17 cellular contexts compared by ENCODE assay signal in the genomic region with DNA sequence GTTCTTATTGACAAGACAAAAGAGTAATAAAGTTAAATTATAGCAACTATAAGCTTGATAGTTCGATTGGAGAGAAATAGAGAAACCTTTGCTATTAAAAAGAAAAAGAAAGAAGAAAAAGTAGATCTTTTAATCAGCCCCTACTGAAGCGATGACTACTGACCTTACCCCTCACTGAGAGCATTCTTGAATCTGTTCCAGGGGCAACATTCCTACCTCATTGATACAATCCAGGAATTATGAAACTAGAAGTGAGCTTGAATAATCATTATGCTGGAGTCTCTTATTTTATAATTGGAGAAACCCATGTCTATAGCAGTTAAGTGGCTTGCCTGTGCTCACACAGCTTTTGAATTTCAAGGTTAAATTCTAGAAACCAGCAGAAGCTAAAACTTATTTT.
A peak's percentile ranks its signal among the peaks of the same experiment; 100 is the strongest.
DNase-seq lines count a peak whose midpoint lies in the region; ATAC-seq and TF ChIP-seq lines count a peak whose summit lies in the region.
"Had no signal": no experiment of that assay in that cellular context is flagged by ENCODE, and none has a peak within 500 bp of the region (broad histone marks: within the 10 kb centered on the region; RNA-seq: fewer than 3 reads in every experiment).

No MANE protein-coding gene starts in this region.

- H3K27ac ChIP-seq in A673 (ENCODE audit: low read depth, low read length, poor library complexity, severe bottlenecking) (peak overlapping the region; percentile 51), IMR-90 (ENCODE audit: insufficient read depth, low read length) (no peak overlapping the region)
- H3K27ac ChIP-seq: gastrocnemius medialis, tibial artery had no signal

- no peaks in the 10 kb centered on the region for H4K20me1 ChIP-seq in IMR-90 (ENCODE audit: insufficient read depth, low read length)

- TF ChIP-seq RAD21 in IMR-90 (IDR thresholded peaks at IDR 0.05; ENCODE audit: low read length): no peak

- H2BK15ac ChIP-seq in IMR-90 (ENCODE audit: low read depth, low read length): no peak overlapping the region

- CTCF ChIA-PET in A673 (lab: Charles Lee) (no interaction called here), IMR-90 (lab: Yijun Ruan, JAX) (interaction anchor here (1.1 kb wide), 1 partner anchor 11 kb away, joined by 3 read pairs; no protein-coding TSS in a partner anchor)
- CTCF ChIA-PET in activated naive CD4-positive, alpha-beta T cell treated with anti-CD3 and anti-CD28 coated beads for 36 hours (lab: Charles Lee): no interaction called here

- H3K4me3 Mint-ChIP-seq in activated naive CD4-positive, alpha-beta T cell treated with anti-CD3 and anti-CD28 coated beads for 36 hours: no peak overlapping the region
- H3K4me3 Mint-ChIP-seq: nephron, T-helper 17 cell had no signal

- in situ Hi-C loops in IMR-90 (cut with MboI; ENCODE audit: low sequenced_read_pairs) (no loop called here), astrocyte of the spinal cord (cut with HindIII; ENCODE audit: low sequenced_read_pairs) (no loop called here)

- no peak overlapping the region for H4K5ac ChIP-seq in IMR-90 (ENCODE audit: low read depth, low read length)

- peaks cover 3% of the 10 kb centered on the region for H3K27me3 Mint-ChIP-seq in activated naive CD4-positive, alpha-beta T cell treated with anti-CD3 and anti-CD28 coated beads for 36 hours (ENCODE audit: low read depth)
- H3K27me3 Mint-ChIP-seq: T-helper 17 cell had no signal

- H3K18ac ChIP-seq in IMR-90 (ENCODE audit: low read depth, low read length): no peak overlapping the region

- H3K27ac Mint-ChIP-seq in activated naive CD4-positive, alpha-beta T cell treated with anti-CD3 and anti-CD28 coated beads for 36 hours: no peak overlapping the region
- H3K27ac Mint-ChIP-seq: nephron, T-helper 17 cell had no signal

- peak overlapping the region in 1 of 2 experiments; percentile 39; a peak in 1 of 4 replicates for H4K8ac ChIP-seq in IMR-90 (ENCODE audit: low read depth in 2 of 2, low read length in 2 of 2)

- no peaks in the 10 kb centered on the region for H3K79me1 ChIP-seq in IMR-90 (ENCODE audit: low read depth in 1 of 2, low read length in 2 of 2)

- BruUV-seq in A673 (replicated peaks; lab: Mats Ljungman, UMichigan) (no TSS peak), IMR-90 (replicated peaks; lab: Mats Ljungman, UMichigan) (no TSS peak)

- 0 out of 2 replicates have a peak, but pooled peaks cover 2% of the 10 kb centered on the region for H3K9me1 ChIP-seq in IMR-90 (ENCODE audit: insufficient read depth, low read length)

- POLR2A ChIA-PET in A673 (lab: Charles Lee; ENCODE audit: low non-redundant PET) (no interaction called here), IMR-90 (lab: Charles Lee; ENCODE audit: unreplicated experiment) (no interaction called here)

- H3K9me3 Mint-ChIP-seq in activated naive CD4-positive, alpha-beta T cell treated with anti-CD3 and anti-CD28 coated beads for 36 hours: no peaks in the 10 kb centered on the region
- H3K9me3 Mint-ChIP-seq: nephron had no signal

- H3K27me3 ChIP-seq in A673 (replicated peaks; ENCODE audit: insufficient read depth, low read depth, low read length, poor library complexity) (no peaks in the 10 kb centered on the region), IMR-90 (ENCODE audit: control insufficient read depth, insufficient read depth, low read length) (no peaks in the 10 kb centered on the region)
- H3K27me3 ChIP-seq: gastrocnemius medialis, tibial artery had no signal

- H3K36me3 Mint-ChIP-seq in activated naive CD4-positive, alpha-beta T cell treated with anti-CD3 and anti-CD28 coated beads for 36 hours (ENCODE audit: low read depth): no peaks in the 10 kb centered on the region

- intact Hi-C loops in A673 (cut with micrococcal nuclease; ENCODE audit: unreplicated experiment): no loop called here
- intact Hi-C loops in IMR-90 (cut with micrococcal nuclease): no loop called here
- intact Hi-C loops in posterior vena cava (cut with DNase I): no loop called here
- intact Hi-C loops in activated naive CD4-positive, alpha-beta T cell treated with anti-CD3 and anti-CD28 coated beads for 36 hours (cut with micrococcal nuclease): no loop called here

- no peak overlapping the region for H3K9ac ChIP-seq in IMR-90 (ENCODE audit: low read depth, low read length)

- ATAC-seq in IMR-90 (ENCODE audit: low read depth): peak; percentile 91
- ATAC-seq in GM18858 (IDR thresholded peaks at IDR 0.05; ENCODE audit: unreplicated experiment): no peak
- ATAC-seq: gastrocnemius medialis, K562, T-helper 17 cell had no signal

- dilution Hi-C loops in IMR-90 (cut with HindIII; ENCODE audit: low sequenced_read_pairs, unreplicated experiment): no loop called here

- peak overlapping the region; percentile 34; the same call in 1 of the 2 replicates for H3K4me2 ChIP-seq in IMR-90 (ENCODE audit: low read depth, low read length)

- H2BK20ac ChIP-seq in IMR-90 (ENCODE audit: low read depth, low read length): no peak overlapping the region

- H3K4me1 ChIP-seq in A673 (ENCODE audit: insufficient read depth, low read length, poor library complexity, severe bottlenecking): peaks cover 34% of the 10 kb centered on the region
- peaks cover 3% of the 10 kb centered on the region for H3K4me1 ChIP-seq in IMR-90 (ENCODE audit: control insufficient read depth, insufficient read depth, low read length)
- H3K4me1 ChIP-seq: gastrocnemius medialis, tibial artery had no signal

- H2AK9ac ChIP-seq in IMR-90 (replicated peaks; ENCODE audit: low read depth, low read length, poor library complexity): no peak overlapping the region

- no peak overlapping the region for H3K14ac ChIP-seq in IMR-90 (replicated peaks; ENCODE audit: low read depth, low read length)

- TF ChIP-seq CTCF in A673 (conservative IDR thresholded peaks at IDR 0.05; ENCODE audit: low read depth, low read length) (no peak), IMR-90 (conservative IDR thresholded peaks at IDR 0.05; ENCODE audit: low read depth, low read length) (no peak), astrocyte of the spinal cord (IDR thresholded peaks at IDR 0.05; ENCODE audit: low read depth, low read length) (no peak)

- no CpG with 5 or more reads among the region's 2 CpGs for WGBS in IMR-90 (ENCODE audit: extremely low coverage in 2 of 2, insufficient read length in 1 of 2), 2 experiments

- no peak overlapping the region for H3K23ac ChIP-seq in IMR-90 (ENCODE audit: low read depth, low read length)

- DNase-seq in A673 (ENCODE audit: low spot score): peak; percentile 73
- DNase-seq in IMR-90: peak; percentile 81
- DNase-seq in astrocyte of the spinal cord (ENCODE audit: low read depth, low spot score): peak; percentile 89
- DNase-seq in kidney glomerular epithelial cell (lab: John Stamatoyannopoulos, UW): peak; percentile 87
- DNase-seq in posterior vena cava (ENCODE audit: low spot score): no peak
- DNase-seq in activated naive CD4-positive, alpha-beta T cell treated with anti-CD3 and anti-CD28 coated beads for 36 hours: no peak
- no peak for DNase-seq in CD1c-positive myeloid dendritic cell (ENCODE audit: extremely low spot score)
- DNase-seq: activated CD4-positive, alpha-beta T cell treated with anti-CD3 and anti-CD28 coated beads, Interleukin-2, amount 50 U/mL, for 4 hours; activated gamma-delta T cell; AML-193; gastrocnemius medialis; NCI-H2081 treated with DMSO at 0.1 percent for 48 hours; T-helper 17 cell; tibial artery had no signal

- H3K56ac ChIP-seq in IMR-90 (ENCODE audit: extremely low read depth, insufficient read depth, low read length): no peak overlapping the region

- H2BK5ac ChIP-seq in IMR-90 (ENCODE audit: low read depth, low read length, poor library complexity, severe bottlenecking): no peak overlapping the region

- H3K4ac ChIP-seq in IMR-90 (ENCODE audit: low read depth, low read length): no peak overlapping the region

- no peak overlapping the region for H2AK5ac ChIP-seq in IMR-90 (ENCODE audit: low read depth, low read length)

- no peak overlapping the region for H2AFZ ChIP-seq in IMR-90 (replicated peaks; ENCODE audit: low read length, poor library complexity)

- no peak for TF ChIP-seq POLR2A in IMR-90 (IDR thresholded peaks at IDR 0.05; ENCODE audit: low read depth, low read length)

- H3K4me1 Mint-ChIP-seq in activated naive CD4-positive, alpha-beta T cell treated with anti-CD3 and anti-CD28 coated beads for 36 hours (ENCODE audit: low read depth): no peaks in the 10 kb centered on the region
- H3K4me1 Mint-ChIP-seq: nephron, T-helper 17 cell had no signal

- no peak overlapping the region for H3K4me3 ChIP-seq in A673 (ENCODE audit: low read depth, low read length, poor library complexity, severe bottlenecking)
- H3K4me3 ChIP-seq in IMR-90 (ENCODE audit: insufficient read depth, low read depth, low read length): no peak overlapping the region
- no peak overlapping the region for H3K4me3 ChIP-seq in astrocyte of the spinal cord (ENCODE audit: low read depth, low read length)
- H3K4me3 ChIP-seq: gastrocnemius medialis, K562, tibial artery had no signal

- no peaks in the 10 kb centered on the region for H3K9me3 ChIP-seq in A673 (ENCODE audit: low read depth, low read length, poor library complexity, severe bottlenecking)
- no peaks in the 10 kb centered on the region for H3K9me3 ChIP-seq in IMR-90 (ENCODE audit: control insufficient read depth, insufficient read depth, low read length)
- H3K9me3 ChIP-seq: gastrocnemius medialis, tibial artery had no signal

- H2BK120ac ChIP-seq in IMR-90 (ENCODE audit: low read depth, low read length): no peak overlapping the region

- no peak overlapping the region for H4K91ac ChIP-seq in IMR-90 (ENCODE audit: insufficient read depth, low read depth, low read length)

- H3K36me3 ChIP-seq in A673 (ENCODE audit: insufficient read depth, low read length, poor library complexity, severe bottlenecking): no peaks in the 10 kb centered on the region
- H3K36me3 ChIP-seq in IMR-90 (ENCODE audit: control insufficient read depth, insufficient read depth, low read length): no peaks in the 10 kb centered on the region
- H3K36me3 ChIP-seq: gastrocnemius medialis, tibial artery had no signal

TF ChIP-seq in IMR-90, 13 proteins besides CTCF, POLR2A, EP300 and RAD21:
- TF ChIP-seq MAFK (IDR thresholded peaks at IDR 0.05; ENCODE audit: low read depth, low read length): no peak
- TF ChIP-seq CEBPB (IDR thresholded peaks at IDR 0.05; ENCODE audit: low read depth, low read length): peak; percentile 33; the same call in 1 of the 2 replicates
TF ChIP-seq in IMR-90: peak in this region for 1.

Comparison
In these comparisons a context has a peak if more than half of its experiments do, and no peak if none do; other contexts are left out.
1. DNase-seq: peak in A673 (single experiment), IMR-90 (single experiment), astrocyte of the spinal cord (single experiment) and kidney glomerular epithelial cell (single experiment); none in posterior vena cava (single experiment), activated naive CD4-positive, alpha-beta T cell treated with anti-CD3 and anti-CD28 coated beads for 36 hours (single experiment) and CD1c-positive myeloid dendritic cell (single experiment).